35 cellular contexts compared by ENCODE assay signal in genomic region chr6:36574679-36575078, GRCh38.
"Had no signal": no experiment of that assay in that cellular context is flagged by ENCODE, and none has a peak within 500 bp of the region (broad histone marks: within the 10 kb centered on the region; RNA-seq: fewer than 3 reads in every experiment).

No MANE protein-coding gene starts in this region.

- H3K4me3 ChIP-seq: MG63 had no signal

- DNase-seq: Karpas-422, Kasumi-1, MG63, MM.1S, MV-4-11, NCI-H1048, NCI-H1092, NCI-H1092 treated with DMSO at 0.1 percent for 48 hours, NCI-H1105, NCI-H1105 treated with DMSO at 0.1 percent for 48 hours, NCI-H1417 treated with DMSO at 0.1 percent for 48 hours, NCI-H1436, NCI-H1436 treated with DMSO at 0.1 percent for 48 hours, NCI-H146, NCI-H1694, NCI-H1694 treated with DMSO at 0.1 percent for 48 hours, NCI-H187, NCI-H187 treated with DMSO at 0.1 percent for 48 hours, NCI-H1930, NCI-H2029, NCI-H2029 treated with DMSO at 0.1 percent for 48 hours, NCI-H2081, NCI-H2081 treated with DMSO at 0.1 percent for 48 hours, NCI-H2107, NCI-H2171, NCI-H2171 treated with DMSO at 0.1 percent for 48 hours, NCI-H2227 treated with DMSO at 0.1 percent for 48 hours, NCI-H226, NCI-H345, NCI-H446, NCI-H446 treated with DMSO at 0.1 percent for 48 hours, NCI-H510A, NCI-H510A treated with DMSO at 0.1 percent for 48 hours, NCI-H524, NCI-H524 treated with DMSO at 0.1 percent for 48 hours had no signal

- H3K9me3 ChIP-seq: MG63 had no signal

- H3K36me3 ChIP-seq: MG63 had no signal

- H3K27me3 ChIP-seq: MG63 had no signal
